8 cellular contexts compared by ENCODE assay signal in genomic region chr6:111566222-111566717, GRCh38. TPM values are rescaled to one million over a fixed set of nuclear protein-coding genes. Genes with fewer than 3 reads are reported as not detected.
DNase-seq lines count a peak whose midpoint lies in the region; ATAC-seq and TF ChIP-seq lines count a peak whose summit lies in the region.

No MANE protein-coding gene starts in this region.

- H3K27me3 ChIP-seq in A673 (replicated peaks; ENCODE audit: insufficient read depth, low read depth, low read length, poor library complexity) (no peaks in the 10 kb centered on the region), Panc1 (ENCODE audit: control insufficient read depth, insufficient read depth, low read length) (no peaks in the 10 kb centered on the region)

- H3K36me3 ChIP-seq in A673 (ENCODE audit: insufficient read depth, low read length, poor library complexity, severe bottlenecking) (no peaks in the 10 kb centered on the region), Panc1 (ENCODE audit: control insufficient read depth, insufficient read depth, low read length) (no peaks in the 10 kb centered on the region)

- POLR2A ChIA-PET in A673 (lab: Charles Lee; ENCODE audit: low non-redundant PET) (no interaction called here), Panc1 (lab: Charles Lee) (no interaction called here)

- CTCF ChIA-PET in A673 (lab: Charles Lee) (no interaction called here), Panc1 (lab: Charles Lee) (interaction anchor here (0.6 to 1.3 kb wide), 2 partner anchors 9 to 307 kb away, joined by 3 to 4 read pairs; a partner anchor contains a TSS)

- no TSS peak for BruUV-seq in A673 (replicated peaks; lab: Mats Ljungman, UMichigan)
- no TSS peak for BruUV-seq in Panc1 (replicated peaks; lab: Mats Ljungman, UMichigan)

- no peaks in the 10 kb centered on the region for H3K9me3 ChIP-seq in A673 (ENCODE audit: low read depth, low read length, poor library complexity, severe bottlenecking)
- H3K9me3 ChIP-seq in Panc1 (ENCODE audit: control insufficient read depth, insufficient read depth, low read depth, low read length) = no peaks in the 10 kb centered on the region

- ATAC-seq in GM21390 (IDR thresholded peaks at IDR 0.05; ENCODE audit: unreplicated experiment) = peak; percentile 22
- peak; percentile 21 for ATAC-seq in Panc1
- ATAC-seq in left colon = peak; percentile 10

- in situ Hi-C loops in Panc1 (cut with HindIII; ENCODE audit: low pct_unique_long_range_greater_than_20kb, low sequenced_read_pairs) = no loop called here

- DNase-seq in A673 (ENCODE audit: low spot score) (no peak), Panc1 (ENCODE audit: low read depth, low spot score) (no peak), left colon (no peak), EL (no peak), NCI-H1694 (lab: John Stamatoyannopoulos, UW) (no peak)
- DNase-seq in NK-92 treated with Interleukin-12 subunit alpha and Interleukin-12 subunit beta, amount 100 ng/mL, for 24 hours (lab: John Stamatoyannopoulos, UW) = no peak
- no peak for DNase-seq in stimulated activated CD4-positive, alpha-beta T cell treated with anti-CD3 and anti-CD28 coated beads, Interleukin-1b, Interleukin-23, amount 100 ng/mL, for 48 hours

- H3K4me1 ChIP-seq in A673 (ENCODE audit: insufficient read depth, low read length, poor library complexity, severe bottlenecking) = peaks cover 49% of the 10 kb centered on the region
- peaks cover 42% of the 10 kb centered on the region for H3K4me1 ChIP-seq in Panc1 (ENCODE audit: control insufficient read depth, insufficient read depth, low read length)

- TF ChIP-seq CTCF in A673 (conservative IDR thresholded peaks at IDR 0.05; ENCODE audit: low read depth, low read length) (no peak), Panc1 (IDR thresholded peaks at IDR 0.05) (no peak)

- H3K27ac ChIP-seq in A673 (ENCODE audit: low read depth, low read length, poor library complexity, severe bottlenecking) (peak overlapping the region; percentile 67), Panc1 (ENCODE audit: low read length) (peak overlapping the region; percentile 83)

- H3K4me3 ChIP-seq in A673 (ENCODE audit: low read depth, low read length, poor library complexity, severe bottlenecking) = no peak overlapping the region
- H3K4me3 ChIP-seq in Panc1 (ENCODE audit: low read depth in 2 of 2, low read length in 2 of 2) = no peak overlapping the region

- intact Hi-C loops in A673 (cut with micrococcal nuclease; ENCODE audit: unreplicated experiment) (no loop called here), Panc1 (cut with micrococcal nuclease; ENCODE audit: unreplicated experiment) (no loop called here), left colon (cut with DNase I, micrococcal nuclease) (no loop called here)

RNA-seq across cellular contexts. Expression of gene TRAF3IP2, which starts 39.4 kb away (rescaled TPM):
- total RNA-seq in A673 (2021) (7.8 and 9.8 TPM in 2 replicates), Panc1 (2021; ENCODE audit: unreplicated experiment) (43.3 TPM), left colon (10 to 100 TPM; 59.3 to 62.4 TPM)
- 27.5 TPM for polyA plus RNA-seq in Panc1 (2012; ENCODE audit: insufficient read length)
